In genomic region chr5:168881427-168882149, GRCh38 we compare ENCODE assay signal across 18 cellular contexts.
DNase-seq lines count a peak whose midpoint lies in the region; ATAC-seq and TF ChIP-seq lines count a peak whose summit lies in the region.
"Had no signal": no experiment of that assay in that cellular context is flagged by ENCODE, and none has a peak within 500 bp of the region (broad histone marks: within the 10 kb centered on the region; RNA-seq: fewer than 3 reads in every experiment).

No MANE protein-coding gene starts in this region.

- H3K4me2 ChIP-seq in SK-N-SH: no peak overlapping the region
- H3K4me2 ChIP-seq: KMS-11 had no signal

- no peak overlapping the region for H3K9ac ChIP-seq in SK-N-SH
- H3K9ac ChIP-seq: KMS-11 had no signal

- H3K79me2 ChIP-seq in SK-N-SH (ENCODE audit: insufficient read depth): no peaks in the 10 kb centered on the region

- CTCF ChIA-PET in SK-N-SH (lab: Yijun Ruan, JAX): interaction anchor here (0.7 to 5.5 kb wide), 31 partner anchors 10 to 612 kb away, joined by 3 to 47 read pairs (median 5); no protein-coding TSS in a partner anchor

- H3K27ac ChIP-seq in SK-N-SH (ENCODE audit: low read depth in 2 of 2, low read length in 1 of 2): peak overlapping the region in 1 of 2 experiments; percentile 100; a peak in 2 of 4 replicates
- H3K27ac ChIP-seq: KMS-11, right lobe of liver, vagina had no signal

- H3K9me3 ChIP-seq in BE2C (no peaks in the 10 kb centered on the region), SK-N-SH (no peaks in the 10 kb centered on the region)
- H3K9me3 ChIP-seq: right lobe of liver, vagina had no signal

- no peaks in the 10 kb centered on the region for H4K20me1 ChIP-seq in SK-N-SH (ENCODE audit: insufficient read depth)

- POLR2A ChIA-PET in SK-N-SH (lab: Yijun Ruan, JAX): interaction anchor here (1.0 to 10.9 kb wide), 12 partner anchors 36 to 120 kb away, joined by 3 to 190 read pairs (median 6); no protein-coding TSS in a partner anchor

- 68% methylated on average over 10 of the region's 11 CpGs for WGBS in SK-N-SH (ENCODE audit: low lambda C conversion rate)

- H3K4me3 ChIP-seq in BE2C (ENCODE audit: low read depth, low read length) (peak overlapping the region; percentile 43), SK-N-SH (ENCODE audit: low read depth in 2 of 2, low read length in 1 of 2) (peak overlapping the region in 1 of 2 experiments; percentile 45; a peak in 2 of 4 replicates)
- H3K4me3 ChIP-seq: right lobe of liver, vagina had no signal

- ATAC-seq in GM18868 (IDR thresholded peaks at IDR 0.05; ENCODE audit: unreplicated experiment) (peak; percentile 38), GM18867 (IDR thresholded peaks at IDR 0.05; ENCODE audit: unreplicated experiment) (no peak)
- ATAC-seq: esophagus mucosa, right lobe of liver had no signal

- H3K4me1 ChIP-seq in BE2C: peaks cover 78% of the 10 kb centered on the region
- peaks cover 17 to 73% of the 10 kb centered on the region in 2 experiments for H3K4me1 ChIP-seq in SK-N-SH (ENCODE audit: control insufficient read depth in 1 of 2, insufficient read depth in 2 of 2, low read depth in 1 of 2, low read length in 1 of 2)
- H3K4me1 ChIP-seq: vagina had no signal

- TF ChIP-seq CTCF in BE2C (IDR thresholded peaks at IDR 0.05; ENCODE audit: low read depth, low read length) (peak; percentile 68), SK-N-SH (IDR thresholded peaks at IDR 0.05) (no peak)

- TF ChIP-seq RAD21 in SK-N-SH (IDR thresholded peaks at IDR 0.05; ENCODE audit: low read length): peak; percentile 78

- H3K27me3 ChIP-seq in BE2C (no peaks in the 10 kb centered on the region), SK-N-SH (ENCODE audit: insufficient read depth) (no peaks in the 10 kb centered on the region)
- H3K27me3 ChIP-seq: right lobe of liver, vagina had no signal

- peak; percentile 86 for DNase-seq in BE2C
- DNase-seq in SK-N-SH: peak; percentile 62
- peak; percentile 50 for DNase-seq in iPS DF 19.7 (ENCODE audit: low read depth, low spot score)
- DNase-seq in hippocampal formation (lab: John Stamatoyannopoulos, UW): no peak
- no peak for DNase-seq in AG08396 (ENCODE audit: low spot score)
- no peak for DNase-seq in HUDEP-2 (lab: John Stamatoyannopoulos, UW; ENCODE audit: unreplicated experiment in 76 of 76)
- DNase-seq: activated naive CD4-positive, alpha-beta T cell treated with anti-CD3 and anti-CD28 coated beads for 36 hours; NCI-H1105 treated with DMSO at 0.1 percent for 48 hours; NCI-H2227 treated with DMSO at 0.1 percent for 48 hours; right lobe of liver; SHP77; stimulated activated CD4-positive, alpha-beta T cell treated with anti-CD3 and anti-CD28 coated beads, Interleukin-1b, Interleukin-23, amount 100 ng/mL, for 48 hours; T-helper 9 cell had no signal

- TF ChIP-seq EP300 in SK-N-SH (IDR thresholded peaks at IDR 0.05; ENCODE audit: borderline replicate concordance in 1 of 2, low read depth in 1 of 2, low read length in 1 of 2): peak in 1 of 2 experiments; percentile 70; a peak in 2 of 4 replicates

- H3F3A ChIP-seq in SK-N-SH (replicated peaks; ENCODE audit: insufficient read depth): peaks cover 2% of the 10 kb centered on the region

- H3K36me3 ChIP-seq in BE2C: peaks cover 5% of the 10 kb centered on the region
- peaks cover 0 to 50% of the 10 kb centered on the region in 2 experiments for H3K36me3 ChIP-seq in SK-N-SH (replicated peaks in 1 of 2; ENCODE audit: control insufficient read depth in 1 of 2, insufficient read depth in 2 of 2, low read length in 1 of 2)
- H3K36me3 ChIP-seq: right lobe of liver, vagina had no signal

- no peak overlapping the region for H2AFZ ChIP-seq in SK-N-SH (ENCODE audit: low read depth)

- no peaks in the 10 kb centered on the region for H3K9me2 ChIP-seq in SK-N-SH

TF ChIP-seq in SK-N-SH, 30 proteins besides CTCF, POLR2A, EP300 and RAD21:
- peak; percentile 54 for TF ChIP-seq MXI1 (IDR thresholded peaks at IDR 0.05; ENCODE audit: low read depth, low read length)
- TF ChIP-seq USF1 (IDR thresholded peaks at IDR 0.05; ENCODE audit: borderline replicate concordance, low read depth): no peak
- TF ChIP-seq GATA2 (CRISPR knock-in tag; IDR thresholded peaks at IDR 0.05): peak; percentile 76
- peak; percentile 62; the same call in 1 of the 2 replicates for TF ChIP-seq SMC3 (IDR thresholded peaks at IDR 0.05; ENCODE audit: low read depth, low read length)
- peak; percentile 66; the same call in 1 of the 2 replicates for TF ChIP-seq RCOR1 (IDR thresholded peaks at IDR 0.05; ENCODE audit: low read length)
- TF ChIP-seq, protein P1, sequence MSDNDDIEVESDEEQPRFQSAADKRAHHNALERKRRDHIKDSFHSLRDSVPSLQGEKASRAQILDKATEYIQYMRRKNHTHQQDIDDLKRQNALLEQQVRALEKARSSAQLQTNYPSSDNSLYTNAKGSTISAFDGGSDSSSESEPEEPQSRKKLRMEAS (IDR thresholded peaks at IDR 0.05; ENCODE audit: low read depth): no peak
- TF ChIP-seq SIN3A (IDR thresholded peaks at IDR 0.05; ENCODE audit: borderline replicate concordance, low read depth, low read length): no peak
- TF ChIP-seq NRF1 (IDR thresholded peaks at IDR 0.05; ENCODE audit: low read depth, low read length): no peak
- no peak for TF ChIP-seq EZH2phosphoT487 (IDR thresholded peaks at IDR 0.05; ENCODE audit: borderline replicate concordance, low read depth)
- TF ChIP-seq FOXJ3 (CRISPR knock-in tag; IDR thresholded peaks at IDR 0.05): peak; percentile 71; the same call in 1 of the 2 replicates
- TF ChIP-seq TCF12 (IDR thresholded peaks at IDR 0.05): no peak; the same call in 1 of the 2 replicates
- TF ChIP-seq, protein P2, sequence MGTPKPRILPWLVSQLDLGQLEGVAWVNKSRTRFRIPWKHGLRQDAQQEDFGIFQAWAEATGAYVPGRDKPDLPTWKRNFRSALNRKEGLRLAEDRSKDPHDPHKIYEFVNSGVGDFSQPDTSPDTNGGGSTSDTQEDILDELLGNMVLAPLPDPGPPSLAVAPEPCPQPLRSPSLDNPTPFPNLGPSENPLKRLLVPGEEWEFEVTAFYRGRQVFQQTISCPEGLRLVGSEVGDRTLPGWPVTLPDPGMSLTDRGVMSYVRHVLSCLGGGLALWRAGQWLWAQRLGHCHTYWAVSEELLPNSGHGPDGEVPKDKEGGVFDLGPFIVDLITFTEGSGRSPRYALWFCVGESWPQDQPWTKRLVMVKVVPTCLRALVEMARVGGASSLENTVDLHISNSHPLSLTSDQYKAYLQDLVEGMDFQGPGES (IDR thresholded peaks at IDR 0.05; ENCODE audit: low read depth, low read length): no peak; the same call in 1 of the 2 replicates
- TF ChIP-seq CHD2 (IDR thresholded peaks at IDR 0.05; ENCODE audit: low read length, partially characterized antibody): peak; percentile 42
- TF ChIP-seq NFIC (IDR thresholded peaks at IDR 0.05; ENCODE audit: borderline replicate concordance): no peak
- TF ChIP-seq YY1 (IDR thresholded peaks at IDR 0.05; ENCODE audit: low read depth): no peak

Comparison
In these comparisons a context has a peak if more than half of its experiments do, and no peak if none do; other contexts are left out.
1. DNase-seq: peak in BE2C (single experiment), SK-N-SH (single experiment) and iPS DF 19.7 (single experiment); none in hippocampal formation (0 of 2), AG08396 (single experiment) and HUDEP-2 (0 of 76).